ENCODE assay signal across 7 cellular contexts in genomic region chr15:74489518-74490338, GRCh38. TPM values are rescaled to one million over a fixed set of nuclear protein-coding genes. Genes with fewer than 3 reads are reported as not detected.
DNase-seq lines count a peak whose midpoint lies in the region; ATAC-seq and TF ChIP-seq lines count a peak whose summit lies in the region.

No MANE protein-coding gene starts in this region.

- DNase-seq in GM10266 (ENCODE audit: extremely low spot score) (peak; percentile 82), OCI-LY7 (ENCODE audit: low spot score) (peak; percentile 82), fibroblast of pulmonary artery (ENCODE audit: low read depth) (peak; percentile 54), ovary (peak; percentile 12 to 43 (median 38)), upper lobe of right lung (peak; percentile 71)
- peak; percentile 81 to 85 for DNase-seq in activated T-cell treated with anti-CD3 and anti-CD28 coated beads, Interleukin-2, amount 50 U/mL, for 48 hours

- no peak for TF ChIP-seq POLR2A in ovary (IDR thresholded peaks at IDR 0.05)

- CTCF ChIA-PET in OCI-LY7 (lab: Charles Lee; ENCODE audit: unreplicated experiment): no interaction called here

- H3K36me3 ChIP-seq in OCI-LY7 (ENCODE audit: insufficient read depth, low read length) (no peaks in the 10 kb centered on the region), ovary (no peaks in the 10 kb centered on the region), upper lobe of right lung (no peaks in the 10 kb centered on the region)

- H2AFZ ChIP-seq in OCI-LY7 (ENCODE audit: low read length): peak overlapping the region; percentile 88

- intact Hi-C loops in OCI-LY7 (cut with micrococcal nuclease; ENCODE audit: unreplicated experiment) (loop anchor here (1.0 kb wide), 3 partner anchors 51 to 115 kb away; no protein-coding TSS in a partner anchor), ovary (cut with DNase I) (no loop called here), upper lobe of right lung (cut with DNase I) (no loop called here)

- WGBS in ovary, 3 donors: 33 to 37% (median 34%) methylated on average over 9 of the region's 9 CpGs

- TF ChIP-seq CTCF in GM10266 (IDR thresholded peaks at IDR 0.05; ENCODE audit: control insufficient read depth, insufficient read depth, low read depth, missing control alignments): peak; percentile 79
- peak; percentile 82 for TF ChIP-seq CTCF in OCI-LY7 (conservative IDR thresholded peaks at IDR 0.05; ENCODE audit: low read length)
- peak; percentile 66 for TF ChIP-seq CTCF in fibroblast of pulmonary artery (IDR thresholded peaks at IDR 0.05; ENCODE audit: low read length, missing control alignments)
- peak in 1 of 3 donors; percentile 18 for TF ChIP-seq CTCF in ovary (IDR thresholded peaks at IDR 0.05)
- TF ChIP-seq CTCF in upper lobe of right lung (IDR thresholded peaks at IDR 0.05): peak; percentile 70

- no peak for TF ChIP-seq EP300 in ovary (IDR thresholded peaks at IDR 0.05)

- no peaks in the 10 kb centered on the region for H4K20me1 ChIP-seq in OCI-LY7 (ENCODE audit: insufficient read depth, low read length)

- H3K27ac ChIP-seq in OCI-LY7 (ENCODE audit: low read depth, low read length, poor library complexity, severe bottlenecking) (peak overlapping the region; percentile 35), ovary (no peak overlapping the region), upper lobe of right lung (no peak overlapping the region)

- H3K27me3 ChIP-seq in ovary (no peaks in the 10 kb centered on the region), upper lobe of right lung (no peaks in the 10 kb centered on the region)

- POLR2A ChIA-PET in OCI-LY7 (lab: Charles Lee): interaction anchor here (0.6 kb wide), 1 partner anchor 1946 kb away, joined by 3 read pairs; no protein-coding TSS in a partner anchor

- H3K79me2 ChIP-seq in OCI-LY7 (ENCODE audit: insufficient read depth, low read depth, low read length): no peaks in the 10 kb centered on the region

- H3K4me1 ChIP-seq in OCI-LY7 (ENCODE audit: insufficient read depth, low read length, poor library complexity, severe bottlenecking): peaks cover 6% of the 10 kb centered on the region
- H3K4me1 ChIP-seq in ovary (ENCODE audit: insufficient read depth): no peaks in the 10 kb centered on the region
- no peaks in the 10 kb centered on the region for H3K4me1 ChIP-seq in upper lobe of right lung

- BruUV-seq in OCI-LY7 (replicated peaks; lab: Mats Ljungman, UMichigan): no TSS peak

- H3K4me2 ChIP-seq in OCI-LY7 (ENCODE audit: low read length): peak overlapping the region; percentile 56

- ATAC-seq in HG03103 (IDR thresholded peaks at IDR 0.05; ENCODE audit: low read depth, unreplicated experiment) (peak; percentile 76), upper lobe of right lung (peak; percentile 93)

- H3K9me3 ChIP-seq in OCI-LY7 (ENCODE audit: low read length) (no peaks in the 10 kb centered on the region), ovary (no peaks in the 10 kb centered on the region), upper lobe of right lung (no peaks in the 10 kb centered on the region)

- H3K9me2 ChIP-seq in OCI-LY7 (ENCODE audit: insufficient read depth, low read length): no peaks in the 10 kb centered on the region

- H3K4me3 ChIP-seq in OCI-LY7 (ENCODE audit: low read depth, low read length, poor library complexity, severe bottlenecking): peak overlapping the region; percentile 50
- no peak overlapping the region for H3K4me3 ChIP-seq in fibroblast of pulmonary artery (replicated peaks; ENCODE audit: low read depth, low read length)
- H3K4me3 ChIP-seq in ovary: no peak overlapping the region
- H3K4me3 ChIP-seq in upper lobe of right lung: no peak overlapping the region

RNA-seq across cellular contexts. Expression of gene UBL7, which starts 28.8 kb away (rescaled TPM):
- total RNA-seq in OCI-LY7 (2014; rRNA removed; shearing (Covaris generic)): 29.5 and 32.6 TPM in 2 replicates
- total RNA-seq in OCI-LY7 (2022): 41.3 and 44.1 TPM in 2 replicates
- 10 to 100 TPM; 26.4 to 43.4 (median 29.2) TPM for total RNA-seq in ovary
- polyA plus RNA-seq in ovary: 10 to 100 TPM; 34.3 to 44.1 TPM
- 40.8 TPM for total RNA-seq in upper lobe of right lung

RNA-seq across cellular contexts. Expression of gene ARID3B, which starts 51.3 kb away (rescaled TPM):
- 0.80 and 7.5 TPM in 2 replicates for total RNA-seq in OCI-LY7 (2014; rRNA removed; shearing (Covaris generic))
- 2.0 and 3.2 TPM in 2 replicates for total RNA-seq in OCI-LY7 (2022)
- 1 to 10 TPM; 1.6 to 4.9 (median 2.8) TPM for total RNA-seq in ovary
- 1 to 10 TPM; 1.2 to 1.4 TPM for polyA plus RNA-seq in ovary
- total RNA-seq in upper lobe of right lung: 10.7 TPM

RNA-seq across cellular contexts. Expression of gene SEMA7A, which starts 56.0 kb away (rescaled TPM):
- total RNA-seq in OCI-LY7 (2014; rRNA removed; shearing (Covaris generic)): 0.06 and 0.08 TPM in 2 replicates
- total RNA-seq in OCI-LY7 (2022) (0.46 and 1.0 TPM in 2 replicates), ovary (10 to 100 TPM in 3 of 7 donors, 1 to 10 TPM in 4; 3.2 to 10.1 (median 8.3) TPM), upper lobe of right lung (5.4 TPM)
- 10 to 100 TPM in 1 of 2 donors, 1 to 10 TPM in 1; 9.0 to 98.6 TPM for polyA plus RNA-seq in ovary
